Comparison of ENCODE assay signal across 24 cellular contexts in the genomic region with DNA sequence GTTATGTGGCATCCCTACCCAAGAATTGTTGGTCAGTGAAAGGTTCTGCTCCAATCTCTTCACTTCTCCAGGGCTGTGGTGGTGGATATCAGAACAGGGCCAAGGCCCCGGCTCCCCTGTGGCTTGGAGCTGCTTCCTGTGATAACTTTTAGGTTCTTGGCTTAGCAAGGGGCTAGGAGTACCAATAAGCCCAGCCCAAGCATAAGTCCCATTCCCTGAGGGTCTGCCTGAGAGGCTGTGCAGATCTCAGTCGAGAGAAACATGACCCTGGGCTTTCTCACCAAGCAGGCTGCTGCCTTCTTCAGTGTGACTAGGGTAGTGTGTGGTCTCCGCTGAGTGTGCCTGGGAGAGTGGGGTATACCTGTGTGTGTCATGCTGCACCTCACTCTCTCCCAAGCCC. TPM values are rescaled to one million over a fixed set of nuclear protein-coding genes. Genes with fewer than 3 reads are reported as not detected.
DNase-seq lines count a peak whose midpoint lies in the region; ATAC-seq and TF ChIP-seq lines count a peak whose summit lies in the region.
"Had no signal": no experiment of that assay in that cellular context is flagged by ENCODE, and none has a peak within 500 bp of the region (broad histone marks: within the 10 kb centered on the region; RNA-seq: fewer than 3 reads in every experiment).

No MANE protein-coding gene starts in this region.

- H3K27me3 Mint-ChIP-seq in activated CD8-positive, alpha-beta T cell treated with anti-CD3 and anti-CD28 coated beads for 36 hours: no peaks in the 10 kb centered on the region
- no peaks in the 10 kb centered on the region for H3K27me3 Mint-ChIP-seq in activated CD8-positive, alpha-beta T cell treated with anti-CD3 and anti-CD28 coated beads, Interleukin-2, amount 10 ng/mL, durations not matched to agents 7 days and 5 days (ENCODE audit: low read depth)
- H3K27me3 Mint-ChIP-seq in stimulated activated naive CD8-positive, alpha-beta T cell treated with anti-CD3 and anti-CD28 coated beads, Interleukin-15, Interleukin-2, amounts not matched to agents 100 ng/mL and 50 ng/mL, for 24 hours: no peaks in the 10 kb centered on the region
- H3K27me3 Mint-ChIP-seq in stimulated activated naive CD8-positive, alpha-beta T cell treated with anti-CD3 and anti-CD28 coated beads, Interleukin-15, amount 100 ng/mL, for 72 hours: no peaks in the 10 kb centered on the region
- peaks cover 3% of the 10 kb centered on the region for H3K27me3 Mint-ChIP-seq in neural crest cell (ENCODE audit: low read depth)
- H3K27me3 Mint-ChIP-seq in CD4-positive, alpha-beta T cell: no peaks in the 10 kb centered on the region
- peaks cover 0 to 3% of the 10 kb centered on the region in 2 donors for H3K27me3 Mint-ChIP-seq in CD8-positive, alpha-beta memory T cell

- no peak for DNase-seq in activated CD8-positive, alpha-beta T cell treated with anti-CD3 and anti-CD28 coated beads for 36 hours
- DNase-seq in activated CD8-positive, alpha-beta T cell treated with anti-CD3 and anti-CD28 coated beads, Interleukin-2, amount 10 ng/mL, durations not matched to agents 7 days and 5 days: no peak
- no peak for DNase-seq in stimulated activated naive CD8-positive, alpha-beta T cell treated with anti-CD3 and anti-CD28 coated beads, Interleukin-15, amount 100 ng/mL, for 72 hours
- no peak for DNase-seq in neural crest cell (ENCODE audit: low read depth, low spot score)
- DNase-seq in CD4-positive, alpha-beta T cell: no peak
- no peak for DNase-seq in UCSD-AML1 (lab: John Stamatoyannopoulos, UW; ENCODE audit: unreplicated experiment)
- DNase-seq in CD8-positive, alpha-beta memory T cell: no peak
- DNase-seq: BE2C; DMS53; HCEC 1CT; KG1; NCI-H1048; NCI-H1694; NCI-H2029 treated with DMSO at 0.1 percent for 48 hours; NCI-H446 treated with DMSO at 0.1 percent for 48 hours; NCI-H526; NCI-H82; NK-92 treated with Interleukin-12 subunit alpha and Interleukin-12 subunit beta, amount 100 ng/mL, for 24 hours; PC-3; SJCRH30 had no signal

- peaks cover 31% of the 10 kb centered on the region for H3K4me1 ChIP-seq in CD8-positive, alpha-beta memory T cell (ENCODE audit: insufficient read depth, low read length)
- H3K4me1 ChIP-seq: BE2C, SJCRH30 had no signal

- H3K36me3 ChIP-seq in CD8-positive, alpha-beta memory T cell (ENCODE audit: insufficient read depth, low read length): peaks cover 85% of the 10 kb centered on the region

- intact Hi-C loops in activated CD8-positive, alpha-beta T cell treated with anti-CD3 and anti-CD28 coated beads for 36 hours (cut with micrococcal nuclease): no loop called here
- intact Hi-C loops in CD4-positive, alpha-beta T cell (cut with DNase I, micrococcal nuclease): no loop called here

- no peak for ATAC-seq in activated CD8-positive, alpha-beta T cell treated with anti-CD3 and anti-CD28 coated beads for 36 hours
- ATAC-seq in activated CD8-positive, alpha-beta T cell treated with anti-CD3 and anti-CD28 coated beads, Interleukin-2, amount 10 ng/mL, durations not matched to agents 7 days and 5 days: no peak
- ATAC-seq in stimulated activated naive CD8-positive, alpha-beta T cell treated with anti-CD3 and anti-CD28 coated beads, Interleukin-15, amount 100 ng/mL, for 72 hours: no peak
- no peak for ATAC-seq in CD4-positive, alpha-beta T cell (ENCODE audit: poor library complexity)
- ATAC-seq: PC-3, Right ventricle myocardium inferior had no signal

- no peak overlapping the region for H3K4me3 Mint-ChIP-seq in activated CD8-positive, alpha-beta T cell treated with anti-CD3 and anti-CD28 coated beads for 36 hours
- no peak overlapping the region for H3K4me3 Mint-ChIP-seq in activated CD8-positive, alpha-beta T cell treated with anti-CD3 and anti-CD28 coated beads, Interleukin-2, amount 10 ng/mL, durations not matched to agents 7 days and 5 days
- H3K4me3 Mint-ChIP-seq in stimulated activated naive CD8-positive, alpha-beta T cell treated with anti-CD3 and anti-CD28 coated beads, Interleukin-15, Interleukin-2, amounts not matched to agents 100 ng/mL and 50 ng/mL, for 24 hours: no peak overlapping the region
- no peak overlapping the region for H3K4me3 Mint-ChIP-seq in stimulated activated naive CD8-positive, alpha-beta T cell treated with anti-CD3 and anti-CD28 coated beads, Interleukin-15, amount 100 ng/mL, for 72 hours
- peak overlapping the region; percentile 6 for H3K4me3 Mint-ChIP-seq in neural crest cell
- no peak overlapping the region for H3K4me3 Mint-ChIP-seq in CD4-positive, alpha-beta T cell
- H3K4me3 Mint-ChIP-seq in CD8-positive, alpha-beta memory T cell: peak overlapping the region in 1 of 7 donors; percentile 34
- H3K4me3 Mint-ChIP-seq: CD14-positive monocyte had no signal

- CTCF ChIA-PET in activated CD8-positive, alpha-beta T cell treated with anti-CD3 and anti-CD28 coated beads for 36 hours (lab: Charles Lee): interaction anchor here (1.2 to 10.8 kb wide), 9 partner anchors 10 to 250 kb away, joined by 3 to 203 read pairs (median 11); no protein-coding TSS in a partner anchor
- CTCF ChIA-PET in activated CD8-positive, alpha-beta T cell treated with anti-CD3 and anti-CD28 coated beads, Interleukin-2, amount 10 ng/mL, durations not matched to agents 7 days and 5 days (lab: Charles Lee): interaction anchor here (3.3 to 13.3 kb wide), 2 partner anchors 9 to 146 kb away, joined by 33 to 228 read pairs; no protein-coding TSS in a partner anchor
- CTCF ChIA-PET in CD4-positive, alpha-beta T cell (lab: Charles Lee): interaction anchor here (2.2 kb wide), 1 partner anchor 10 kb away, joined by 34 read pairs; no protein-coding TSS in a partner anchor
- CTCF ChIA-PET in CD8-positive, alpha-beta memory T cell (lab: Charles Lee): interaction anchor here (0.5 to 3.6 kb wide), 4 partner anchors 9 to 147 kb away, joined by 3 to 25 read pairs (median 4); no protein-coding TSS in a partner anchor

- no peak overlapping the region for H3K27ac ChIP-seq in CD4-positive, alpha-beta T cell (ENCODE audit: low read depth, low read length)
- H3K27ac ChIP-seq in CD8-positive, alpha-beta memory T cell (ENCODE audit: low read depth, low read length): no peak overlapping the region
- H3K27ac ChIP-seq: 22Rv1, SJCRH30 had no signal

- peak overlapping the region; percentile 49 for H3K27ac Mint-ChIP-seq in activated CD8-positive, alpha-beta T cell treated with anti-CD3 and anti-CD28 coated beads for 36 hours
- H3K27ac Mint-ChIP-seq in activated CD8-positive, alpha-beta T cell treated with anti-CD3 and anti-CD28 coated beads, Interleukin-2, amount 10 ng/mL, durations not matched to agents 7 days and 5 days: no peak overlapping the region
- H3K27ac Mint-ChIP-seq in stimulated activated naive CD8-positive, alpha-beta T cell treated with anti-CD3 and anti-CD28 coated beads, Interleukin-15, Interleukin-2, amounts not matched to agents 100 ng/mL and 50 ng/mL, for 24 hours: peak overlapping the region; percentile 45
- H3K27ac Mint-ChIP-seq in stimulated activated naive CD8-positive, alpha-beta T cell treated with anti-CD3 and anti-CD28 coated beads, Interleukin-15, amount 100 ng/mL, for 72 hours: no peak overlapping the region
- no peak overlapping the region for H3K27ac Mint-ChIP-seq in neural crest cell (ENCODE audit: unreplicated experiment)
- H3K27ac Mint-ChIP-seq in CD4-positive, alpha-beta T cell: no peak overlapping the region
- peak overlapping the region in 3 of 8 donors; percentile 21 to 48 (median 29) for H3K27ac Mint-ChIP-seq in CD8-positive, alpha-beta memory T cell

- POLR2A ChIA-PET in activated CD8-positive, alpha-beta T cell treated with anti-CD3 and anti-CD28 coated beads for 36 hours (lab: Charles Lee): interaction anchor here (1.0 to 1.3 kb wide), 2 partner anchors 9 to 10 kb away, joined by 3 to 4 read pairs; no protein-coding TSS in a partner anchor
- POLR2A ChIA-PET in activated CD8-positive, alpha-beta T cell treated with anti-CD3 and anti-CD28 coated beads, Interleukin-2, amount 10 ng/mL, durations not matched to agents 7 days and 5 days (lab: Charles Lee): interaction anchor here (0.9 kb wide), 1 partner anchor 9 kb away, joined by 4 read pairs; no protein-coding TSS in a partner anchor
- POLR2A ChIA-PET in CD4-positive, alpha-beta T cell (lab: Charles Lee): interaction anchor here (1.3 kb wide), 1 partner anchor 12 kb away, joined by 3 read pairs; no protein-coding TSS in a partner anchor
- POLR2A ChIA-PET in CD8-positive, alpha-beta memory T cell (lab: Charles Lee): no interaction called here

- TF ChIP-seq CTCF in activated CD8-positive, alpha-beta T cell treated with anti-CD3 and anti-CD28 coated beads for 36 hours (IDR thresholded peaks at IDR 0.05): no peak
- TF ChIP-seq CTCF in neural crest cell (conservative IDR thresholded peaks at IDR 0.05): no peak
- no peak for TF ChIP-seq CTCF in CD4-positive, alpha-beta T cell (IDR thresholded peaks at IDR 0.05)

- H3K27me3 ChIP-seq in CD4-positive, alpha-beta T cell (ENCODE audit: control insufficient read depth, insufficient read depth, low read length): no peaks in the 10 kb centered on the region
- no peaks in the 10 kb centered on the region for H3K27me3 ChIP-seq in CD8-positive, alpha-beta memory T cell (ENCODE audit: insufficient read depth, low read length, poor library complexity, severe bottlenecking)
- H3K27me3 ChIP-seq: BE2C, SJCRH30 had no signal

- no peak overlapping the region for H3K4me3 ChIP-seq in CD8-positive, alpha-beta memory T cell (ENCODE audit: low read length)
- H3K4me3 ChIP-seq: SJCRH30 had no signal

- no peaks in the 10 kb centered on the region for H3K9me3 Mint-ChIP-seq in activated CD8-positive, alpha-beta T cell treated with anti-CD3 and anti-CD28 coated beads for 36 hours
- no peaks in the 10 kb centered on the region for H3K9me3 Mint-ChIP-seq in activated CD8-positive, alpha-beta T cell treated with anti-CD3 and anti-CD28 coated beads, Interleukin-2, amount 10 ng/mL, durations not matched to agents 7 days and 5 days (ENCODE audit: insufficient read depth)
- no peaks in the 10 kb centered on the region for H3K9me3 Mint-ChIP-seq in stimulated activated naive CD8-positive, alpha-beta T cell treated with anti-CD3 and anti-CD28 coated beads, Interleukin-15, Interleukin-2, amounts not matched to agents 100 ng/mL and 50 ng/mL, for 24 hours
- no peaks in the 10 kb centered on the region for H3K9me3 Mint-ChIP-seq in stimulated activated naive CD8-positive, alpha-beta T cell treated with anti-CD3 and anti-CD28 coated beads, Interleukin-15, amount 100 ng/mL, for 72 hours
- no peaks in the 10 kb centered on the region for H3K9me3 Mint-ChIP-seq in neural crest cell
- H3K9me3 Mint-ChIP-seq in CD4-positive, alpha-beta T cell: no peaks in the 10 kb centered on the region
- H3K9me3 Mint-ChIP-seq in CD8-positive, alpha-beta memory T cell: no peaks in the 10 kb centered on the region

- peaks cover 71% of the 10 kb centered on the region for H3K36me3 Mint-ChIP-seq in activated CD8-positive, alpha-beta T cell treated with anti-CD3 and anti-CD28 coated beads for 36 hours (ENCODE audit: low read depth)
- H3K36me3 Mint-ChIP-seq in activated CD8-positive, alpha-beta T cell treated with anti-CD3 and anti-CD28 coated beads, Interleukin-2, amount 10 ng/mL, durations not matched to agents 7 days and 5 days (ENCODE audit: low read depth): peaks cover 85% of the 10 kb centered on the region
- peaks cover 66% of the 10 kb centered on the region for H3K36me3 Mint-ChIP-seq in stimulated activated naive CD8-positive, alpha-beta T cell treated with anti-CD3 and anti-CD28 coated beads, Interleukin-15, Interleukin-2, amounts not matched to agents 100 ng/mL and 50 ng/mL, for 24 hours (ENCODE audit: low read depth)
- peaks cover 18% of the 10 kb centered on the region for H3K36me3 Mint-ChIP-seq in neural crest cell (ENCODE audit: low read depth)
- H3K36me3 Mint-ChIP-seq in CD4-positive, alpha-beta T cell (ENCODE audit: low read depth): peaks cover 96% of the 10 kb centered on the region
- peaks cover 7 to 97% (median 15%) of the 10 kb centered on the region in 3 donors for H3K36me3 Mint-ChIP-seq in CD8-positive, alpha-beta memory T cell

- no peaks in the 10 kb centered on the region for H3K9me3 ChIP-seq in CD4-positive, alpha-beta T cell (ENCODE audit: control insufficient read depth, low read length)
- H3K9me3 ChIP-seq in CD8-positive, alpha-beta memory T cell (ENCODE audit: low read length): no peaks in the 10 kb centered on the region
- H3K9me3 ChIP-seq: BE2C, SJCRH30 had no signal

- peaks cover 62% of the 10 kb centered on the region for H3K4me1 Mint-ChIP-seq in activated CD8-positive, alpha-beta T cell treated with anti-CD3 and anti-CD28 coated beads for 36 hours (ENCODE audit: low read depth)
- H3K4me1 Mint-ChIP-seq in activated CD8-positive, alpha-beta T cell treated with anti-CD3 and anti-CD28 coated beads, Interleukin-2, amount 10 ng/mL, durations not matched to agents 7 days and 5 days (ENCODE audit: low read depth): peaks cover 53% of the 10 kb centered on the region
- peaks cover 50% of the 10 kb centered on the region for H3K4me1 Mint-ChIP-seq in stimulated activated naive CD8-positive, alpha-beta T cell treated with anti-CD3 and anti-CD28 coated beads, Interleukin-15, Interleukin-2, amounts not matched to agents 100 ng/mL and 50 ng/mL, for 24 hours (ENCODE audit: low read depth)
- peaks cover 91% of the 10 kb centered on the region for H3K4me1 Mint-ChIP-seq in stimulated activated naive CD8-positive, alpha-beta T cell treated with anti-CD3 and anti-CD28 coated beads, Interleukin-15, amount 100 ng/mL, for 72 hours
- peaks cover 27% of the 10 kb centered on the region for H3K4me1 Mint-ChIP-seq in neural crest cell
- H3K4me1 Mint-ChIP-seq in CD4-positive, alpha-beta T cell (ENCODE audit: low read depth): peaks cover 34% of the 10 kb centered on the region
- H3K4me1 Mint-ChIP-seq in CD8-positive, alpha-beta memory T cell: peaks cover 37 to 50% (median 39%) of the 10 kb centered on the region in 3 donors

RNA-seq across cellular contexts. Expression of a gene that starts 7.1 kb away (rescaled TPM):
- 100 to 1,000 TPM; 159 to 168 TPM for total RNA-seq in activated CD8-positive, alpha-beta T cell treated with anti-CD3 and anti-CD28 coated beads for 36 hours
- 100 to 1,000 TPM; 125 to 128 TPM for total RNA-seq in activated CD8-positive, alpha-beta T cell treated with anti-CD3 and anti-CD28 coated beads, Interleukin-2, amount 10 ng/mL, durations not matched to agents 7 days and 5 days
- total RNA-seq in neural crest cell: 79.2 and 88.7 TPM in 2 replicates
- 100 to 1,000 TPM; 275 to 293 TPM for total RNA-seq in CD4-positive, alpha-beta T cell
- 100 to 1,000 TPM in 1 of 2 experiments, 10 to 100 TPM in 1; 96.8 to 101 TPM for total RNA-seq in CD8-positive, alpha-beta memory T cell
- 84.7 TPM for polyA plus RNA-seq in CD8-positive, alpha-beta memory T cell

Comparison
In these comparisons a context has a peak if more than half of its experiments do, and no peak if none do; other contexts are left out.
1. H3K27ac Mint-ChIP-seq: peak in activated CD8-positive, alpha-beta T cell treated with anti-CD3 and anti-CD28 coated beads for 36 hours (single experiment) and stimulated activated naive CD8-positive, alpha-beta T cell treated with anti-CD3 and anti-CD28 coated beads, Interleukin-15, Interleukin-2, amounts not matched to agents 100 ng/mL and 50 ng/mL, for 24 hours (single experiment); none in activated CD8-positive, alpha-beta T cell treated with anti-CD3 and anti-CD28 coated beads, Interleukin-2, amount 10 ng/mL, durations not matched to agents 7 days and 5 days (single experiment), stimulated activated naive CD8-positive, alpha-beta T cell treated with anti-CD3 and anti-CD28 coated beads, Interleukin-15, amount 100 ng/mL, for 72 hours (0 of 2), neural crest cell (single experiment) and CD4-positive, alpha-beta T cell (single experiment).